In the genomic region with DNA sequence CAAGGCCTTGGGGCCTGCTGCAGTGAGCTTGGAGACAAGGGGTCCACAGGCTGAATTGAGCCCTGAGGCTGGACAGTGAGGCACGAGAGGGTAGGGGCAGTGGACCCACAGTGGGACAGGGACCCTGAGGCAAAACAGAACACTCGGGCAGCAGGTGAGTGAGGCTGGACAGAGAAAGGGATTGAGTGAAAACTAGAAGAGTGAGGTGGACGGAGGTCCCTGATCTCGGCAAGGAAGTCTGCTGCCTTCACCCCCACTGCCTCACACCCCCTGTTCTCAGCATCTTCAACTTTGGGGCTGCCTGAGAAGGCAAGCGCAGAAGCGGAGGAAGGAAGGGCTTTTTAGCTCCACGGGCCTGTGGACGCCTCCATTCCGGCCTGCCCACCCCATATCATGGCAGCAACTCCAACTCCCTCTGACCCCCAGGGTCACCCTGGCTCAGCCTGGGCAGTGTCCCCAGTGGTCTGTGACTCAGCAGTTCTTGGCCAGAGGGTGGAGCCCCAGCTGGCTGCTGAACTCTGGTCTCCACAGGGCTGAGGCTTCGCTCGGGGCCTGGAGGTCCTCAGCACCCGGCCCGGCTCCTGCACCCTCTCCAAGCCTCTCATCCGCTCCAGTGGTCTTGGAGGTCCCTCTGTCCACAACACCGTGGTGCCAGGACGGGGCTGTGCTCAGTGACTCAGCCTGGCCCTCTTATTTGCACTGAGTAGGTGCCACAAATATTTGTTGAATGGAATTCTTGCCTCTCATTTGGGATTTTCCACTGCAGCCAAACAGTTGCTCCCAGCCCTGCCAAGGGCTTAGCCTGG, we compare ENCODE assay signal across 9 cellular contexts.
DNase-seq lines count a peak whose midpoint lies in the region; ATAC-seq and TF ChIP-seq lines count a peak whose summit lies in the region.
"Had no signal": no experiment of that assay in that cellular context is flagged by ENCODE, and none has a peak within 500 bp of the region (broad histone marks: within the 10 kb centered on the region; RNA-seq: fewer than 3 reads in every experiment).

No MANE protein-coding gene starts in this region.

- H3K27me3 ChIP-seq in mesenchymal stem cell (ENCODE audit: control insufficient read depth in 1 of 2, insufficient read depth in 1 of 2, low read length in 2 of 2) = no peaks in the 10 kb centered on the region
- H3K27me3 ChIP-seq in CD4-positive, alpha-beta memory T cell (ENCODE audit: insufficient read depth, low read length) = no peaks in the 10 kb centered on the region

- H3K18ac ChIP-seq in mesenchymal stem cell (ENCODE audit: low read depth in 1 of 2, low read length in 2 of 2) = peak overlapping the region; percentile 87 to 90

- peak overlapping the region; percentile 85 to 98 for H2BK12ac ChIP-seq in mesenchymal stem cell (ENCODE audit: low read length in 2 of 2)

- peaks cover 28% of the 10 kb centered on the region for H3K4me1 ChIP-seq in mesenchymal stem cell (ENCODE audit: control insufficient read depth, insufficient read depth, low read depth, low read length)
- H3K4me1 ChIP-seq in CD4-positive, alpha-beta memory T cell (ENCODE audit: insufficient read depth, low read length) = peaks cover 4% of the 10 kb centered on the region

- H3K36me3 ChIP-seq in mesenchymal stem cell (ENCODE audit: control insufficient read depth in 1 of 2, insufficient read depth in 2 of 2, low read depth in 1 of 2, low read length in 2 of 2) = no peaks in the 10 kb centered on the region
- H3K36me3 ChIP-seq in CD4-positive, alpha-beta memory T cell (ENCODE audit: insufficient read depth, low read length) = no peaks in the 10 kb centered on the region

- H3K27ac Mint-ChIP-seq in CD4-positive, alpha-beta memory T cell = peak overlapping the region in 3 of 7 donors; percentile 17 to 20 (median 18)

- H3K9me3 Mint-ChIP-seq in CD4-positive, alpha-beta memory T cell = no peaks in the 10 kb centered on the region

- POLR2A ChIA-PET in CD4-positive, alpha-beta memory T cell (lab: Charles Lee; ENCODE audit: partially characterized antibody) = no interaction called here

- DNase-seq in A172 (ENCODE audit: low spot score) = peak; percentile 55
- DNase-seq in HuH-7 (ENCODE audit: low spot score) = peak; percentile 50
- DNase-seq in choroid plexus epithelial cell (ENCODE audit: low read depth) = no peak
- peak; percentile 61 for DNase-seq in mesenchymal stem cell
- no peak for DNase-seq in CD4-positive, alpha-beta memory T cell
- DNase-seq: activated effector memory CD4-positive, alpha-beta T cell treated with Interleukin-2 at 50 U/mL for 16 hours had no signal

- H3K4ac ChIP-seq in mesenchymal stem cell (ENCODE audit: low read depth in 1 of 2, low read length in 2 of 2) = peak overlapping the region; percentile 27 to 72

- H3K4me2 ChIP-seq in mesenchymal stem cell (ENCODE audit: low read length, poor library complexity, severe bottlenecking) = no peak overlapping the region

- H2BK120ac ChIP-seq in mesenchymal stem cell (ENCODE audit: low read depth, low read length) = peak overlapping the region; percentile 80

- peak overlapping the region; percentile 89 for H4K8ac ChIP-seq in mesenchymal stem cell (ENCODE audit: low read length)

- H2AK5ac ChIP-seq in mesenchymal stem cell (ENCODE audit: low read length, severe bottlenecking) = peak overlapping the region; percentile 89

- CTCF ChIA-PET in CD4-positive, alpha-beta memory T cell (lab: Charles Lee; ENCODE audit: partially characterized antibody) = interaction anchor here (0.5 to 1.0 kb wide), 2 partner anchors 27 to 159 kb away, joined by 3 read pairs; no protein-coding TSS in a partner anchor

- H3K23ac ChIP-seq in mesenchymal stem cell (ENCODE audit: low read length in 2 of 2) = peak overlapping the region in 1 of 2 experiments; percentile 36

- TF ChIP-seq CTCF in choroid plexus epithelial cell (conservative IDR thresholded peaks at IDR 0.05; ENCODE audit: low read depth, low read length) = peak; percentile 11

- H3K4me1 Mint-ChIP-seq in CD4-positive, alpha-beta memory T cell = peaks cover 6 to 13% (median 9%) of the 10 kb centered on the region in 4 donors

- no peak overlapping the region for H3K4me3 ChIP-seq in choroid plexus epithelial cell (ENCODE audit: low read depth, low read length)
- no peak overlapping the region for H3K4me3 ChIP-seq in mesenchymal stem cell (ENCODE audit: insufficient read depth in 1 of 2, low read depth in 1 of 2, low read length in 2 of 2)
- H3K4me3 ChIP-seq in CD4-positive, alpha-beta memory T cell (ENCODE audit: low read length in 2 of 2) = no peak overlapping the region

- H3K14ac ChIP-seq in mesenchymal stem cell (ENCODE audit: low read length in 2 of 2) = peak overlapping the region in 1 of 2 experiments; percentile 82

- no peaks in the 10 kb centered on the region for H3K36me3 Mint-ChIP-seq in CD4-positive, alpha-beta memory T cell

- peak overlapping the region; percentile 58 for H2AFZ ChIP-seq in mesenchymal stem cell (ENCODE audit: low read depth, low read length)

- peak overlapping the region; percentile 83 for H4K91ac ChIP-seq in mesenchymal stem cell (ENCODE audit: low read length)

- intact Hi-C loops in CD4-positive, alpha-beta memory T cell (cut with micrococcal nuclease) = no loop called here

- H2BK5ac ChIP-seq in mesenchymal stem cell (ENCODE audit: low read depth, low read length, poor library complexity, severe bottlenecking) = no peak overlapping the region

- 70% methylated on average over 16 of the region's 16 CpGs for WGBS in mesenchymal stem cell

- no peaks in the 10 kb centered on the region for H3K9me3 ChIP-seq in mesenchymal stem cell (ENCODE audit: control insufficient read depth, low read length)
- H3K9me3 ChIP-seq in CD4-positive, alpha-beta memory T cell (ENCODE audit: control insufficient read depth in 1 of 2, low read length in 2 of 2) = no peaks in the 10 kb centered on the region

- no peaks in the 10 kb centered on the region for H3K27me3 Mint-ChIP-seq in CD4-positive, alpha-beta memory T cell

- H3K27ac ChIP-seq in mesenchymal stem cell (ENCODE audit: low read length, poor library complexity, severe bottlenecking) = no peak overlapping the region
- no peak overlapping the region for H3K27ac ChIP-seq in CD4-positive, alpha-beta memory T cell (ENCODE audit: low read depth, low read length)

- H3K4me3 Mint-ChIP-seq in CD4-positive, alpha-beta memory T cell = no peak overlapping the region

- H3K9ac ChIP-seq in mesenchymal stem cell (ENCODE audit: low read length) = peak overlapping the region; percentile 82

- no peaks in the 10 kb centered on the region for H3K79me1 ChIP-seq in mesenchymal stem cell (replicated peaks; ENCODE audit: low read length, poor library complexity, severe bottlenecking)

- H2BK15ac ChIP-seq in mesenchymal stem cell (ENCODE audit: low read depth, poor library complexity, severe bottlenecking) = peak overlapping the region; percentile 73

- no peak for ATAC-seq in GM19397 (IDR thresholded peaks at IDR 0.05; ENCODE audit: unreplicated experiment)
- ATAC-seq in HG02852 (IDR thresholded peaks at IDR 0.05; ENCODE audit: unreplicated experiment) = no peak
- ATAC-seq in GM18520 (IDR thresholded peaks at IDR 0.05; ENCODE audit: unreplicated experiment) = no peak

Comparison
In these comparisons a context has a peak if more than half of its experiments do, and no peak if none do; other contexts are left out.
1. DNase-seq: peak in A172 (single experiment), HuH-7 (single experiment) and mesenchymal stem cell (single experiment); none in choroid plexus epithelial cell (single experiment) and CD4-positive, alpha-beta memory T cell (0 of 5).